ENCODE assay signal across 19 cellular contexts in the genomic region with DNA sequence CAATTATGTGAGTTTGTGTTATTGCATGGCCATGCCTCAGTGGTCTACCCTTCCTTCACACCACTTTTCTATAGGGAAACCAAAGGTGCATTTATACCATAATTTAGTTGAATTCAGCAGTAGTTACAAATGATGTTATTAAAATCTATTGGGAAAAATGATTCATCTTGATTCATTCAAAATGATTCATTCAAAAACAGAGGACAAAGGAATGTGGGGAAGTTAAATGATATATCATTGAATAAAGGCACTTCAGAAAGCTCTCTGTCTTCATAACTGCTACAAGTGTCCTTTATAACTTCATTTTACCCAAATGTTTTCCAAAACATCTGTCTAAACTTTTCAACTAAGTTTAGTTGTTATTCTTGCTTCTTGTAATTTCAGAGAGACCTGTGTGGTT.
DNase-seq lines count a peak whose midpoint lies in the region; ATAC-seq and TF ChIP-seq lines count a peak whose summit lies in the region.
"Had no signal": no experiment of that assay in that cellular context is flagged by ENCODE, and none has a peak within 500 bp of the region (broad histone marks: within the 10 kb centered on the region; RNA-seq: fewer than 3 reads in every experiment).

No MANE protein-coding gene starts in this region.

- intact Hi-C loops in Panc1 (cut with micrococcal nuclease; ENCODE audit: unreplicated experiment) = no loop called here
- intact Hi-C loops in left cardiac atrium (cut with DNase I) = no loop called here

- H3K36me3 ChIP-seq in Panc1 (ENCODE audit: control insufficient read depth, insufficient read depth, low read length) = no peaks in the 10 kb centered on the region
- no peaks in the 10 kb centered on the region for H3K36me3 ChIP-seq in BE2C
- H3K36me3 ChIP-seq: BLaER1 treated with 17β-estradiol and CSF1 and Interleukin-3, amounts not matched to agents 10 nM and 100 nM; SJSA1 had no signal

- no TSS peak for BruUV-seq in Panc1 (replicated peaks; lab: Mats Ljungman, UMichigan)

- in situ Hi-C loops in Panc1 (cut with HindIII; ENCODE audit: low pct_unique_long_range_greater_than_20kb, low sequenced_read_pairs) (no loop called here), astrocyte of the spinal cord (cut with HindIII; ENCODE audit: low sequenced_read_pairs) (no loop called here)

- DNase-seq in ELR (ENCODE audit: low read depth) (peak; percentile 69), Panc1 (ENCODE audit: low read depth, low spot score) (peak; percentile 10), astrocyte of the spinal cord (ENCODE audit: low read depth, low spot score) (peak; percentile 3), kidney glomerular epithelial cell (lab: John Stamatoyannopoulos, UW) (peak; percentile 3), left cardiac atrium (no peak), NCI-H69 (lab: John Stamatoyannopoulos, UW) (no peak), BE2C (no peak)
- no peak for DNase-seq in stimulated activated CD8-positive, alpha-beta memory T cell treated with anti-CD3 and anti-CD28 coated beads, Interleukin-4, amount 100 ng/mL, for 48 hours
- DNase-seq: CD8-positive, alpha-beta memory T cell; GF-D8; GOT3; MM.1S; NCI-H1092 treated with DMSO at 0.1 percent for 48 hours; NCI-H2081 treated with DMSO at 0.1 percent for 48 hours; NCI-H524 had no signal

- no peak overlapping the region for H3K4me3 ChIP-seq in Panc1 (ENCODE audit: low read depth in 2 of 2, low read length in 2 of 2)
- no peak overlapping the region for H3K4me3 ChIP-seq in astrocyte of the spinal cord (ENCODE audit: low read depth, low read length)
- H3K4me3 ChIP-seq in BE2C (ENCODE audit: low read depth, low read length) = no peak overlapping the region
- H3K4me3 ChIP-seq: BLaER1 treated with 17β-estradiol and CSF1 and Interleukin-3, amounts not matched to agents 10 nM and 100 nM; SJSA1 had no signal

- POLR2A ChIA-PET in Panc1 (lab: Charles Lee) = no interaction called here

- ATAC-seq in Panc1 = no peak
- no peak for ATAC-seq in left cardiac atrium
- ATAC-seq: HepG2 had no signal

- CTCF ChIA-PET in Panc1 (lab: Charles Lee) = no interaction called here

- H3K9me3 ChIP-seq in Panc1 (ENCODE audit: control insufficient read depth, insufficient read depth, low read depth, low read length) (no peaks in the 10 kb centered on the region), BE2C (no peaks in the 10 kb centered on the region)
- H3K9me3 ChIP-seq: BLaER1 treated with 17β-estradiol and CSF1 and Interleukin-3, amounts not matched to agents 10 nM and 100 nM; SJSA1 had no signal

- TF ChIP-seq CTCF in Panc1 (IDR thresholded peaks at IDR 0.05) (no peak), astrocyte of the spinal cord (IDR thresholded peaks at IDR 0.05; ENCODE audit: low read depth, low read length) (no peak), BE2C (IDR thresholded peaks at IDR 0.05; ENCODE audit: low read depth, low read length) (no peak)

- H3K27ac ChIP-seq in Panc1 (ENCODE audit: low read length) = no peak overlapping the region
- H3K27ac ChIP-seq: BLaER1 treated with 17β-estradiol and CSF1 and Interleukin-3, amounts not matched to agents 10 nM and 100 nM; KMS-11; SJSA1 had no signal

- H3K4me1 ChIP-seq in Panc1 (ENCODE audit: control insufficient read depth, insufficient read depth, low read length) (no peaks in the 10 kb centered on the region), BE2C (no peaks in the 10 kb centered on the region)
- H3K4me1 ChIP-seq: BLaER1 treated with 17β-estradiol and CSF1 and Interleukin-3, amounts not matched to agents 10 nM and 100 nM; SJSA1 had no signal

- H3K27me3 ChIP-seq in Panc1 (ENCODE audit: control insufficient read depth, insufficient read depth, low read length) = no peaks in the 10 kb centered on the region
- H3K27me3 ChIP-seq in BE2C = no peaks in the 10 kb centered on the region
- H3K27me3 ChIP-seq: BLaER1 treated with 17β-estradiol and CSF1 and Interleukin-3, amounts not matched to agents 10 nM and 100 nM; SJSA1 had no signal

Comparison
In these comparisons a context has a peak if more than half of its experiments do, and no peak if none do; other contexts are left out.
1. DNase-seq: peak in ELR (single experiment), Panc1 (single experiment), astrocyte of the spinal cord (single experiment) and kidney glomerular epithelial cell (single experiment); none in stimulated activated CD8-positive, alpha-beta memory T cell treated with anti-CD3 and anti-CD28 coated beads, Interleukin-4, amount 100 ng/mL, for 48 hours (single experiment), left cardiac atrium (single experiment), NCI-H69 (single experiment) and BE2C (single experiment).